Comparison of ENCODE assay signal across 8 cellular contexts in the genomic region with DNA sequence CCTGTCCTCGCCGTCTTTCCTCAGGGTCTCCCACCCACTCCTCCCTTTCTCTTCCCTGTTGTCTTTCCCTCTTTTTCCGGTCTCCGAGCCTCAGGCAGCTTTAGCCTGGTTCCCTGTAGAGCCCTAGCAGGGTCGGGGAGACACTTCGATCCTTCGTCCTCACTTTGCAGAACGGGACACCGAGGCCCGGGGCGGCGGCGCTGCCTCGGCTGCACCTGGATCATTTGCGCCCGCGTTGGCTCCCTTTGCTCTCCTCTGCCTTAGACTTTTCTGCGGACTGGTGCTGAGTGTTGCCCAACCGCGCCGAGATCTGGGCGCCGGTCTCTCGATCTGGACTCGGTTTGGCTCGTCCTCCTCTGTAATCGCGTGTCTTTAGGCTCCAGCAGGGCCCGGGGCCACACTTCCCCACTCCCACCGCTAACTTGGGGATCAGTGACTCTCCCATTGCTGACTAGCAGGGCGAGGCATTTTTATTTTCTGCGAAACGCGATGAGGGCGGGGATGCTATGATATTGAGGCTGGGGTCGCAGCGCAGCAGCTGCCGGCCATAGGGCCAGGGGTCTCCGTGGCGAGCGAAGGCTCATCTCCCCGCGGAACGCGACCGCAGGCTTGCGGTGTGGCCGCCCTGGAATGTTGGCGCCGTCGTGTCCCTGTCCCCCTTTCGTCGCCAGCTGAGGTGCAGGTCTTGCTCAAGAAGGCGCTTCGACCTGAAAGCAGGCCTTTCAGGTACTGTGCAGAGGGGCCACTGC. TPM values are rescaled to one million over a fixed set of nuclear protein-coding genes. Genes with fewer than 3 reads are reported as not detected.
DNase-seq lines count a peak whose midpoint lies in the region; ATAC-seq, FAIRE-seq and TF ChIP-seq lines count a peak whose summit lies in the region.

No MANE protein-coding gene starts in this region.

- H3K36me3 ChIP-seq in IMR-90 (ENCODE audit: control insufficient read depth, insufficient read depth, low read length) (no peaks in the 10 kb centered on the region), bronchial epithelial cell (ENCODE audit: control insufficient read depth, insufficient read depth, low read length) (no peaks in the 10 kb centered on the region)

- H3K79me1 ChIP-seq in IMR-90 (ENCODE audit: low read depth in 1 of 2, low read length in 2 of 2), result peaks cover 0 to 5% of the 10 kb centered on the region in 2 experiments; a peak in 1 of 4 replicates

- no peak overlapping the region; the same call in 1 of the 2 replicates for H3K27ac ChIP-seq in IMR-90 (ENCODE audit: insufficient read depth, low read length)

- H2BK120ac ChIP-seq in IMR-90 (ENCODE audit: low read depth, low read length), result no peak overlapping the region

- H3K9me1 ChIP-seq in IMR-90 (ENCODE audit: insufficient read depth, low read length), result no peaks in the 10 kb centered on the region; the same call in 1 of the 2 replicates

- H2BK5ac ChIP-seq in IMR-90 (ENCODE audit: low read depth, low read length, poor library complexity, severe bottlenecking), result no peak overlapping the region

- WGBS in IMR-90 (ENCODE audit: extremely low coverage in 2 of 2, insufficient read length in 1 of 2), 2 experiments, result 15% methylated on average over 44 of the region's 55 CpGs; no CpG with 5 or more reads in 1 of the 2 experiments

- no peak overlapping the region; a peak in 1 of 4 replicates for H4K8ac ChIP-seq in IMR-90 (ENCODE audit: low read depth in 2 of 2, low read length in 2 of 2)

- peaks cover 30% of the 10 kb centered on the region for H3K27me3 ChIP-seq in IMR-90 (ENCODE audit: control insufficient read depth, insufficient read depth, low read length)
- H3K27me3 ChIP-seq in bronchial epithelial cell (ENCODE audit: control insufficient read depth, insufficient read depth, low read length), result no peaks in the 10 kb centered on the region
- H3K27me3 ChIP-seq in mononuclear cell (ENCODE audit: insufficient read depth, low read length), result peaks cover 18% of the 10 kb centered on the region

- no peak overlapping the region for H3K56ac ChIP-seq in IMR-90 (ENCODE audit: extremely low read depth, insufficient read depth, low read length)

- H2AFZ ChIP-seq in IMR-90 (replicated peaks; ENCODE audit: low read length, poor library complexity), result peak overlapping the region; percentile 94

- H3K9me3 ChIP-seq in IMR-90 (ENCODE audit: control insufficient read depth, insufficient read depth, low read length) (no peaks in the 10 kb centered on the region), mononuclear cell (ENCODE audit: low read depth, low read length) (no peaks in the 10 kb centered on the region)

- peak overlapping the region; percentile 86 for H3K4me2 ChIP-seq in IMR-90 (ENCODE audit: low read depth, low read length)

- H2AK9ac ChIP-seq in IMR-90 (replicated peaks; ENCODE audit: low read depth, low read length, poor library complexity), result peak overlapping the region; percentile 30

- dilution Hi-C loops in IMR-90 (cut with HindIII; ENCODE audit: low sequenced_read_pairs, unreplicated experiment), result no loop called here

- intact Hi-C loops in IMR-90 (cut with micrococcal nuclease), result loop anchor here (5.0 kb wide), 2 partner anchors 125 to 165 kb away; a partner anchor contains a TSS

- no peak overlapping the region for H3K18ac ChIP-seq in IMR-90 (ENCODE audit: low read depth, low read length)

- ATAC-seq in IMR-90 (ENCODE audit: low read depth) (no peak), HG02763 (IDR thresholded peaks at IDR 0.05; ENCODE audit: unreplicated experiment) (no peak), GM19463 (IDR thresholded peaks at IDR 0.05; ENCODE audit: unreplicated experiment) (no peak)

- H3K23ac ChIP-seq in IMR-90 (ENCODE audit: low read depth, low read length), result peak overlapping the region; percentile 65

- no peak for TF ChIP-seq RAD21 in IMR-90 (IDR thresholded peaks at IDR 0.05; ENCODE audit: low read length)

- DNase-seq in AG08396 (ENCODE audit: low spot score) (peak; percentile 31), IMR-90 (no peak), bronchial epithelial cell (ENCODE audit: low read depth) (no peak), putamen (ENCODE audit: low spot score) (no peak), NK-92 (lab: John Stamatoyannopoulos, UW; ENCODE audit: unreplicated experiment) (no peak)

- no peak overlapping the region for H2AK5ac ChIP-seq in IMR-90 (ENCODE audit: low read depth, low read length)

- H2BK20ac ChIP-seq in IMR-90 (ENCODE audit: low read depth, low read length), result no peak overlapping the region

- H4K5ac ChIP-seq in IMR-90 (ENCODE audit: low read depth, low read length), result no peak overlapping the region

- H3K4me1 ChIP-seq in IMR-90 (ENCODE audit: control insufficient read depth, insufficient read depth, low read length), result no peaks in the 10 kb centered on the region
- peaks cover 49% of the 10 kb centered on the region for H3K4me1 ChIP-seq in mononuclear cell (ENCODE audit: insufficient read depth, low read length)

- CTCF ChIA-PET in IMR-90 (lab: Yijun Ruan, JAX), result interaction anchor here (0.6 kb wide), 1 partner anchor 1877 kb away, joined by 4 read pairs; no protein-coding TSS in a partner anchor

- peak overlapping the region; percentile 47 for H3K4me3 ChIP-seq in IMR-90 (ENCODE audit: insufficient read depth, low read depth, low read length)
- H3K4me3 ChIP-seq in bronchial epithelial cell (ENCODE audit: low read depth, low read length), result peak overlapping the region; percentile 65
- peak overlapping the region; percentile 16 for H3K4me3 ChIP-seq in mononuclear cell (ENCODE audit: low read length)

- no peak overlapping the region for H3K4ac ChIP-seq in IMR-90 (ENCODE audit: low read depth, low read length)

- no TSS peak for BruUV-seq in IMR-90 (replicated peaks; lab: Mats Ljungman, UMichigan)

- H4K91ac ChIP-seq in IMR-90 (ENCODE audit: insufficient read depth, low read depth, low read length), result no peak overlapping the region

- no peaks in the 10 kb centered on the region for H4K20me1 ChIP-seq in IMR-90 (ENCODE audit: insufficient read depth, low read length)

- H3K9ac ChIP-seq in IMR-90 (ENCODE audit: low read depth, low read length), result 0 out of 2 replicates have a peak overlapping the region, but pooled peaks have one; percentile 22

- POLR2A ChIA-PET in IMR-90 (lab: Charles Lee; ENCODE audit: unreplicated experiment), result no interaction called here

- H3K14ac ChIP-seq in IMR-90 (replicated peaks; ENCODE audit: low read depth, low read length), result no peak overlapping the region

- H2BK15ac ChIP-seq in IMR-90 (ENCODE audit: low read depth, low read length), result no peak overlapping the region

- no peak for FAIRE-seq in bronchial epithelial cell (lab: Jason Lieb, UNC)

- TF ChIP-seq POLR2A in IMR-90 (IDR thresholded peaks at IDR 0.05; ENCODE audit: low read depth, low read length), result no peak

- no peak for TF ChIP-seq CTCF in IMR-90 (conservative IDR thresholded peaks at IDR 0.05; ENCODE audit: low read depth, low read length)
- TF ChIP-seq CTCF in bronchial epithelial cell (IDR thresholded peaks at IDR 0.05; ENCODE audit: insufficient read depth, low read length, severe bottlenecking), result no peak

- in situ Hi-C loops in IMR-90 (cut with MboI; ENCODE audit: low sequenced_read_pairs), result no loop called here

TF ChIP-seq in IMR-90, 13 proteins besides CTCF, POLR2A, EP300 and RAD21:
- TF ChIP-seq SMC3 (IDR thresholded peaks at IDR 0.05; ENCODE audit: low read depth, low read length) (no peak), CEBPB (IDR thresholded peaks at IDR 0.05; ENCODE audit: low read depth, low read length) (peak; percentile 66)

RNA-seq across cellular contexts. Expression of a gene that starts 1.6 kb away (rescaled TPM):
- total RNA-seq in IMR-90 (2012; rRNA removed) (1.1 TPM in 2 replicates), bronchial epithelial cell (0.26 TPM in 2 replicates), mononuclear cell (0.10 TPM)
- polyA plus RNA-seq in IMR-90 (2012; rRNA removed), result 2.3 and 2.6 TPM in 2 replicates
- 0.51 and 0.92 TPM in 2 replicates for polyA plus RNA-seq in IMR-90 (2012; cell fraction: cytosol; rRNA removed)
- polyA plus RNA-seq in IMR-90 (2012; cell fraction: nucleus; rRNA removed; ENCODE audit: low replicate concordance), result 2.1 and 2.6 TPM in 2 replicates

RNA-seq across cellular contexts. Expression of a gene that starts 40.6 kb away (rescaled TPM):
- total RNA-seq in IMR-90 (2012; rRNA removed), result not detected in 2 replicates
- not detected in 2 replicates for polyA plus RNA-seq in IMR-90 (2012; rRNA removed)
- 0.13 TPM in 1 of 2 replicates, not detected in the other for polyA plus RNA-seq in IMR-90 (2012; cell fraction: cytosol; rRNA removed)
- not detected in 2 replicates for polyA plus RNA-seq in IMR-90 (2012; cell fraction: nucleus; rRNA removed; ENCODE audit: low replicate concordance)
- total RNA-seq in bronchial epithelial cell, result not detected in 2 replicates
- not detected for total RNA-seq in mononuclear cell
